15 cellular contexts compared by ENCODE assay signal in the genomic region with DNA sequence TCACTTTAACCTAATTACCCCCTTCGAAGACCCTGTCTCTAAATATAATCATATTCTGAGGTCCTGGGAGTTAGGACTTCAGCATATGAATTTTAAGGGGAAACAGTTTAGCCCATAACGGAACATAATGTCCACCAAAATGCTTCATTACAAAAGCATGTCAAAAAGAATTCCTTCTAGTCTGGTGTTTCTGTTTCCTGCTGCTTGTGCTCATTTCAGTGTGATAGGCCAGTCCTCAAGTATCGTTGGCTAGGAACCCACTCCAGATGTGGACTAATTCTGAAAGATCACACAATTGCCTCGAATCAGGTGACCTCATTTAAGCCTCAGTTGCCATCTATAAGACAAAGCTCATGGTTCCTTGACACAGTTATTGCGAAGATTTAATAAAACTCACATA.
"Had no signal": no experiment of that assay in that cellular context is flagged by ENCODE, and none has a peak within 500 bp of the region (broad histone marks: within the 10 kb centered on the region; RNA-seq: fewer than 3 reads in every experiment).

No MANE protein-coding gene starts in this region.

- H3K4me1 ChIP-seq: suprapubic skin had no signal

- H3K27ac ChIP-seq: psoas muscle, suprapubic skin had no signal

- H3K27me3 ChIP-seq: sigmoid colon, suprapubic skin had no signal

- H3K4me3 ChIP-seq: psoas muscle, sigmoid colon, suprapubic skin had no signal

- DNase-seq: activated CD4-positive, alpha-beta T cell treated with anti-CD3 and anti-CD28 coated beads for 1 hour; activated CD4-positive, alpha-beta T cell treated with anti-CD3 and anti-CD28 coated beads, Interleukin-2, amount 50 U/mL, for 48 hours; activated CD8-positive, alpha-beta memory T cell treated with anti-CD3 and anti-CD28 coated beads, Interleukin-2, amount 10 ng/mL, durations not matched to agents 7 days and 5 days; activated effector memory CD4-positive, alpha-beta T cell treated with anti-CD3 and anti-CD28 coated beads, Interleukin-2, amount 50 U/mL, for 16 hours; activated naive CD8-positive, alpha-beta T cell treated with anti-CD3 and anti-CD28 coated beads for 36 hours; activated T-cell treated with anti-CD3 and anti-CD28 coated beads, Interleukin-2, amount 50 U/mL, for 4 hours; dermis blood vessel endothelial cell; endodermal cell; erythroblast; naive thymus-derived CD8-positive, alpha-beta T cell; psoas muscle; sigmoid colon; stimulated activated CD4-positive, alpha-beta T cell treated with anti-CD3 and anti-CD28 coated beads, Interleukin-2, amount 100 ng/mL, for 48 hours; stimulated activated naive CD8-positive, alpha-beta T cell treated with anti-CD3 and anti-CD28 coated beads, Interleukin-15, Interleukin-2, amounts not matched to agents 100 U/mL and 50 U/mL, for 24 hours had no signal

- H3K36me3 ChIP-seq: sigmoid colon, suprapubic skin had no signal
